Comparison of ENCODE assay signal across 1 cellular context in genomic region chr10:72557362-72557761, GRCh38.
TF ChIP-seq lines count a peak whose summit lies in the region.

No MANE protein-coding gene starts in this region.

TF ChIP-seq in IMR-90, 13 proteins besides CTCF, POLR2A, EP300 and RAD21 (continued from another document):
- TF ChIP-seq ELK1 (IDR thresholded peaks at IDR 0.05; ENCODE audit: borderline replicate concordance, low read depth, low read length) (no peak), BHLHE40 (IDR thresholded peaks at IDR 0.05; ENCODE audit: low read depth, low read length) (peak; percentile 33; the same call in 1 of the 2 replicates), MAFK (IDR thresholded peaks at IDR 0.05; ENCODE audit: low read depth, low read length) (no peak), MXI1 (IDR thresholded peaks at IDR 0.05; ENCODE audit: borderline replicate concordance, low read depth, low read length) (no peak), CHD1 (IDR thresholded peaks at IDR 0.05; ENCODE audit: low read depth, low read length) (no peak), CEBPB (IDR thresholded peaks at IDR 0.05; ENCODE audit: low read depth, low read length) (peak; percentile 52; the same call in 1 of the 2 replicates), NFE2L2 (IDR thresholded peaks at IDR 0.05; ENCODE audit: low read depth, low read length) (no peak), SMC3 (IDR thresholded peaks at IDR 0.05; ENCODE audit: low read depth, low read length) (no peak), FOS (IDR thresholded peaks at IDR 0.05; ENCODE audit: low read depth, low read length) (no peak), MAZ (IDR thresholded peaks at IDR 0.05; ENCODE audit: borderline replicate concordance, low read depth, low read length) (no peak)
TF ChIP-seq in IMR-90: peak in this region for 2.
